Comparison of ENCODE assay signal across 10 cellular contexts in the genomic region with DNA sequence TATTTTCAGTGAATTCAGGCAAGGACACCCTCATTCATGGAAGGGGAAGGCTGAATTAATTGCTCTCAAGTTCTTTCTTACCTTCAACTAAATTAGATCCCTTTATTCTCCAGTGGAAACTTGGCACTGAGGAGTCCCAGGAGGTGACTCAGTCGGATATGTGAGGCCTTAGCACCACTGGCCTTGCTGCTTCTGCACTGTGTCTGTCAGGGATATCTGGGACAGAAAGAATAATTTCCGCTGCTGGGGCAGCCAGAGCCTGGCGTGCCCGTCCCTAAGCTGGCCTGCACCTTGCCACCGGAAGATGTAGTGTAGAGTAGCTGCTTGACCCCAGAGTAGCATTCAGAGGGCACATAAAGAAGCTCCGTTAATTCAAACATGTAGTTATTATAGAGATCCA. TPM values are rescaled to one million over a fixed set of nuclear protein-coding genes. Genes with fewer than 3 reads are reported as not detected.
DNase-seq lines count a peak whose midpoint lies in the region; ATAC-seq and TF ChIP-seq lines count a peak whose summit lies in the region.
"Had no signal": no experiment of that assay in that cellular context is flagged by ENCODE, and none has a peak within 500 bp of the region (broad histone marks: within the 10 kb centered on the region; RNA-seq: fewer than 3 reads in every experiment).

No MANE protein-coding gene starts in this region.

- peak overlapping the region; percentile 22 for H3K27ac Mint-ChIP-seq in endodermal cell

- no peaks in the 10 kb centered on the region for H3K36me3 ChIP-seq in endodermal cell (ENCODE audit: control insufficient read depth, insufficient read depth, low read length)
- H3K36me3 ChIP-seq in muscle layer of colon (ENCODE audit: insufficient read depth, low read length) = no peaks in the 10 kb centered on the region

- ATAC-seq in HG03108 (IDR thresholded peaks at IDR 0.05; ENCODE audit: unreplicated experiment) (no peak), GM18517 (IDR thresholded peaks at IDR 0.05; ENCODE audit: unreplicated experiment) (no peak)

- no peaks in the 10 kb centered on the region for H3K27me3 Mint-ChIP-seq in endodermal cell (ENCODE audit: insufficient read depth)

- DNase-seq in A172 (ENCODE audit: low spot score) (peak; percentile 86), MV-4-11 (lab: John Stamatoyannopoulos, UW) (peak; percentile 18), endodermal cell (no peak), DMS53 treated with DMSO at 0.1 percent for 48 hours (lab: John Stamatoyannopoulos, UW; ENCODE audit: unreplicated experiment) (no peak), GM10248 (ENCODE audit: extremely low spot score) (no peak)
- DNase-seq: SHP77 had no signal

- POLR2A ChIA-PET in GM10248 (lab: Yijun Ruan, JAX) = no interaction called here

- no peak overlapping the region for H3K4me3 Mint-ChIP-seq in endodermal cell

- WGBS in endodermal cell (ENCODE audit: insufficient coverage in 1 of 2, insufficient read length in 1 of 2), 2 experiments = 94 to 100% methylated on average over 1 to 6 of the region's 6 CpGs

- no peaks in the 10 kb centered on the region for H3K36me3 Mint-ChIP-seq in endodermal cell (ENCODE audit: low read depth)

- H3K9ac ChIP-seq in endodermal cell (ENCODE audit: extremely low read depth, low read length, poor library complexity, severe bottlenecking) (no peak overlapping the region), muscle layer of colon (ENCODE audit: low read length) (no peak overlapping the region)

- no peaks in the 10 kb centered on the region for H3K9me3 Mint-ChIP-seq in endodermal cell

- H3K4me1 Mint-ChIP-seq in endodermal cell = peaks cover 19% of the 10 kb centered on the region

- H3K4me3 ChIP-seq in endodermal cell (ENCODE audit: low read length) (no peak overlapping the region), muscle layer of colon (ENCODE audit: low read depth in 1 of 2, low read length in 2 of 2) (peak overlapping the region in 1 of 2 donors; percentile 16)

- H3K9me3 ChIP-seq in endodermal cell (ENCODE audit: control insufficient read depth, low read length) = no peaks in the 10 kb centered on the region
- no peaks in the 10 kb centered on the region for H3K9me3 ChIP-seq in muscle layer of colon (ENCODE audit: low read length)

- H3K27me3 ChIP-seq in endodermal cell (ENCODE audit: control insufficient read depth, insufficient read depth, low read length, poor library complexity, severe bottlenecking) (no peaks in the 10 kb centered on the region), muscle layer of colon (ENCODE audit: control insufficient read depth in 1 of 2, insufficient read depth in 2 of 2, low read length in 2 of 2) (no peaks in the 10 kb centered on the region)

- H3K27ac ChIP-seq in endodermal cell (ENCODE audit: low read depth, low read length) (no peak overlapping the region), muscle layer of colon (ENCODE audit: low read depth, low read length) (peak overlapping the region; percentile 54)
- H3K27ac ChIP-seq: C4-2B had no signal

- no peak for TF ChIP-seq CTCF in endodermal cell (conservative IDR thresholded peaks at IDR 0.05)
- no peak for TF ChIP-seq CTCF in GM10248 (IDR thresholded peaks at IDR 0.05; ENCODE audit: control extremely low read depth, extremely low read depth, low read depth, missing control alignments)

- CTCF ChIA-PET in GM10248 (lab: Yijun Ruan, JAX) = interaction anchor here (0.7 to 2.1 kb wide), 7 partner anchors 14 to 403 kb away, joined by 3 to 18 read pairs (median 4); no protein-coding TSS in a partner anchor

- H3K4me1 ChIP-seq in endodermal cell (ENCODE audit: control insufficient read depth, insufficient read depth, low read length) (peaks cover 15% of the 10 kb centered on the region), muscle layer of colon (ENCODE audit: insufficient read depth, low read length) (peaks cover 63% of the 10 kb centered on the region)

RNA-seq across cellular contexts. Expression of gene LIMS1, which starts 53.4 kb away (rescaled TPM):
- 53.8 and 91.9 TPM in 2 replicates for total RNA-seq in A172 (2014; rRNA removed; shearing (Covaris generic))
- total RNA-seq in endodermal cell = 10 to 100 TPM; 45.9 to 46.6 TPM
- 25.5 TPM for polyA plus RNA-seq in endodermal cell (2013, experiment 1 of 2)
- polyA plus RNA-seq in endodermal cell (2013, experiment 2 of 2) = 27.3 TPM

Comparison
In these comparisons a context has a peak if more than half of its experiments do, and no peak if none do; other contexts are left out.
1. DNase-seq: peak in A172 (single experiment) and MV-4-11 (single experiment); none in endodermal cell (single experiment), DMS53 treated with DMSO at 0.1 percent for 48 hours (single experiment) and GM10248 (single experiment).